Comparison of ENCODE assay signal across 1 cellular context in genomic region chr7:12771378-12771877, GRCh38.
TF ChIP-seq lines count a peak whose summit lies in the region.

No MANE protein-coding gene starts in this region.

TF ChIP-seq in HEK293, 187 proteins besides CTCF, POLR2A, EP300 and RAD21 (continued from another document):
- TF ChIP-seq, protein P1, sequence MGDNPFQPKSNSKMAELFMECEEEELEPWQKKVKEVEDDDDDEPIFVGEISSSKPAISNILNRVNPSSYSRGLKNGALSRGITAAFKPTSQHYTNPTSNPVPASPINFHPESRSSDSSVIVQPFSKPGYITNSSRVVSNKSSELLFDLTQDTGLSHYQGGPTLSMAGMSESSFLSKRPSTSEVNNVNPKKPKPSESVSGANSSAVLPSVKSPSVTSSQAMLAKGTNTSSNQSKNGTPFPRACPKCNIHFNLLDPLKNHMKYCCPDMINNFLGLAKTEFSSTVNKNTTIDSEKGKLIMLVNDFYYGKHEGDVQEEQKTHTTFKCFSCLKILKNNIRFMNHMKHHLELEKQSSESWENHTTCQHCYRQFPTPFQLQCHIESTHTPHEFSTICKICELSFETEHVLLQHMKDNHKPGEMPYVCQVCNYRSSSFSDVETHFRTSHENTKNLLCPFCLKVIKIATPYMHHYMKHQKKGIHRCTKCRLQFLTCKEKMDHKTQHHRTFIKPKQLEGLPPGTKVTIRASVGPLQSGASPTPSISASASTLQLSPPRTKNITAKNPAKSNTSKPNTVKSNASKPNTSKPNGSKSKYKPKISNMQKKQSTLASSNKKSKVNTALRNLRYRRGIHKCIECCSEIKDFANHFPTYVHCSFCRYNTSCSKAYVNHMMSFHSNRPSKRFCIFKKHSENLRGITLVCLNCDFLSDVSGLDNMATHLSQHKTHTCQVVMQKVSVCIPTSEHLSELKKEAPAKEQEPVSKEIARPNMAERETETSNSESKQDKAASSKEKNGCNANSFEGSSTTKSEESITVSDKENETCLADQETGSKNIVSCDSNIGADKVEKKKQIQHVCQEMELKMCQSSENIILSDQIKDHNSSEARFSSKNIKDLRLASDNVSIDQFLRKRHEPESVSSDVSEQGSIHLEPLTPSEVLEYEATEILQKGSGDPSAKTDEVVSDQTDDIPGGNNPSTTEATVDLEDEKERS (tag by site-specific recombination; IDR thresholded peaks at IDR 0.05), result no peak
- TF ChIP-seq ZNF513 (tag by site-specific recombination; IDR thresholded peaks at IDR 0.05) (no peak), AEBP2 (tag by site-specific recombination; IDR thresholded peaks at IDR 0.05; ENCODE audit: borderline replicate concordance) (no peak), SCRT2 (tag by site-specific recombination; IDR thresholded peaks at IDR 0.05) (no peak), ZNF16 (tag by site-specific recombination; IDR thresholded peaks at IDR 0.05; ENCODE audit: low read depth) (no peak), ZNF416 (tag by site-specific recombination; IDR thresholded peaks at IDR 0.05) (no peak), ZNF701 (tag by site-specific recombination; IDR thresholded peaks at IDR 0.05) (no peak), ZSCAN23 (tag by site-specific recombination; IDR thresholded peaks at IDR 0.05) (no peak), ZNF335 (tag by site-specific recombination; conservative IDR thresholded peaks at IDR 0.05) (peak; percentile 35; the same call in 1 of the 2 replicates), TRIM28 (IDR thresholded peaks at IDR 0.05; ENCODE audit: borderline replicate concordance, low read length) (peak; percentile 54; the same call in 1 of the 2 replicates), ZFP41 (tag by site-specific recombination; IDR thresholded peaks at IDR 0.05; ENCODE audit: borderline replicate concordance) (no peak)
